Comparison of ENCODE assay signal across 8 cellular contexts in genomic region chr20:50115041-50115512, GRCh38. TPM values are rescaled to one million over a fixed set of nuclear protein-coding genes. Genes with fewer than 3 reads are reported as not detected.
DNase-seq lines count a peak whose midpoint lies in the region; ATAC-seq and TF ChIP-seq lines count a peak whose summit lies in the region.

No MANE protein-coding gene starts in this region.

- no peak for DNase-seq in activated CD4-positive, alpha-beta T cell treated with anti-CD3 and anti-CD28 coated beads, Interleukin-2, amount 10 ng/mL, durations not matched to agents 7 days and 5 days
- DNase-seq in activated CD4-positive, alpha-beta T cell treated with anti-CD3 and anti-CD28 coated beads, Interleukin-2, amount 50 U/mL, for 48 hours = no peak
- DNase-seq in adipocyte (ENCODE audit: low read depth) (no peak), thoracic aorta (ENCODE audit: low spot score) (no peak), NCI-H1417 (lab: John Stamatoyannopoulos, UW) (no peak), Ammon's horn (ENCODE audit: low spot score) (no peak), OCI-M2 (lab: John Stamatoyannopoulos, UW; ENCODE audit: unreplicated experiment) (no peak)

- no peak for TF ChIP-seq CTCF in thoracic aorta (IDR thresholded peaks at IDR 0.05)

- H3K27me3 Mint-ChIP-seq in activated CD4-positive, alpha-beta T cell treated with anti-CD3 and anti-CD28 coated beads, Interleukin-2, amount 10 ng/mL, durations not matched to agents 7 days and 5 days = no peaks in the 10 kb centered on the region

- no peaks in the 10 kb centered on the region for H3K9me3 Mint-ChIP-seq in activated CD4-positive, alpha-beta T cell treated with anti-CD3 and anti-CD28 coated beads, Interleukin-2, amount 10 ng/mL, durations not matched to agents 7 days and 5 days

- H3K27ac ChIP-seq in layer of hippocampus (ENCODE audit: low read depth, low read length) (peak overlapping the region; percentile 64), thoracic aorta (peak overlapping the region in 1 of 2 donors; percentile 84)

- peaks cover 59% of the 10 kb centered on the region for H3K4me1 Mint-ChIP-seq in activated CD4-positive, alpha-beta T cell treated with anti-CD3 and anti-CD28 coated beads, Interleukin-2, amount 10 ng/mL, durations not matched to agents 7 days and 5 days

- H3K27ac Mint-ChIP-seq in activated CD4-positive, alpha-beta T cell treated with anti-CD3 and anti-CD28 coated beads, Interleukin-2, amount 10 ng/mL, durations not matched to agents 7 days and 5 days = peak overlapping the region; percentile 92

- peak overlapping the region; percentile 87 for H3K9ac ChIP-seq in adipocyte (ENCODE audit: low read length)

- H3K27me3 ChIP-seq in adipocyte (replicated peaks; ENCODE audit: control insufficient read depth, insufficient read depth, low read length) = no peaks in the 10 kb centered on the region
- H3K27me3 ChIP-seq in layer of hippocampus (ENCODE audit: control insufficient read depth, insufficient read depth, low read length) = no peaks in the 10 kb centered on the region
- no peaks in the 10 kb centered on the region for H3K27me3 ChIP-seq in thoracic aorta (replicated peaks; ENCODE audit: insufficient read depth)

- H3K9me3 ChIP-seq in adipocyte (ENCODE audit: control insufficient read depth, low read length) (no peaks in the 10 kb centered on the region), thoracic aorta (no peaks in the 10 kb centered on the region)

- H3K36me3 ChIP-seq in adipocyte (ENCODE audit: control insufficient read depth, insufficient read depth, low read length, severe bottlenecking) = no peaks in the 10 kb centered on the region
- H3K36me3 ChIP-seq in thoracic aorta = no peaks in the 10 kb centered on the region

- peak overlapping the region; percentile 81 for H3K4me3 Mint-ChIP-seq in activated CD4-positive, alpha-beta T cell treated with anti-CD3 and anti-CD28 coated beads, Interleukin-2, amount 10 ng/mL, durations not matched to agents 7 days and 5 days

- POLR2A ChIA-PET in activated CD4-positive, alpha-beta T cell treated with anti-CD3 and anti-CD28 coated beads, Interleukin-2, amount 10 ng/mL, durations not matched to agents 7 days and 5 days (lab: Charles Lee) = no interaction called here

- ATAC-seq in thoracic aorta (ENCODE audit: insufficient number of reproducible peaks, low FRiP score, low read depth) = no peak

- CTCF ChIA-PET in activated CD4-positive, alpha-beta T cell treated with anti-CD3 and anti-CD28 coated beads, Interleukin-2, amount 10 ng/mL, durations not matched to agents 7 days and 5 days (lab: Charles Lee) = interaction anchor here (0.6 to 2.6 kb wide), 11 partner anchors 8 to 136 kb away, joined by 3 to 13 read pairs (median 5); partner anchors contain the start of gene PEDS1

- peak overlapping the region; percentile 84 for H3K4me3 ChIP-seq in adipocyte (ENCODE audit: low read length)
- peak overlapping the region; percentile 74 for H3K4me3 ChIP-seq in thoracic aorta

- peaks cover 43% of the 10 kb centered on the region for H3K4me1 ChIP-seq in adipocyte (ENCODE audit: control insufficient read depth, insufficient read depth, low read length)
- peaks cover 23 to 50% of the 10 kb centered on the region in 2 donors for H3K4me1 ChIP-seq in thoracic aorta (ENCODE audit: control insufficient read depth in 1 of 2, low read depth in 2 of 2)

- peaks cover 17% of the 10 kb centered on the region for H3K36me3 Mint-ChIP-seq in activated CD4-positive, alpha-beta T cell treated with anti-CD3 and anti-CD28 coated beads, Interleukin-2, amount 10 ng/mL, durations not matched to agents 7 days and 5 days (ENCODE audit: low read depth)

RNA-seq across cellular contexts. Expression of gene UBE2V1, which starts 2.1 kb away (rescaled TPM):
- total RNA-seq in activated CD4-positive, alpha-beta T cell treated with anti-CD3 and anti-CD28 coated beads, Interleukin-2, amount 10 ng/mL, durations not matched to agents 7 days and 5 days = 100 to 1,000 TPM; 111 to 144 TPM
- 10 to 100 TPM; 91.7 to 98.4 TPM for total RNA-seq in thoracic aorta

RNA-seq across cellular contexts. Expression of gene PEDS1, which starts 38.4 kb away (rescaled TPM):
- 10 to 100 TPM; 27.9 to 31.3 TPM for total RNA-seq in activated CD4-positive, alpha-beta T cell treated with anti-CD3 and anti-CD28 coated beads, Interleukin-2, amount 10 ng/mL, durations not matched to agents 7 days and 5 days
- 10 to 100 TPM; 21.2 to 34.3 TPM for total RNA-seq in thoracic aorta
